8 cellular contexts compared by ENCODE assay signal in the genomic region with DNA sequence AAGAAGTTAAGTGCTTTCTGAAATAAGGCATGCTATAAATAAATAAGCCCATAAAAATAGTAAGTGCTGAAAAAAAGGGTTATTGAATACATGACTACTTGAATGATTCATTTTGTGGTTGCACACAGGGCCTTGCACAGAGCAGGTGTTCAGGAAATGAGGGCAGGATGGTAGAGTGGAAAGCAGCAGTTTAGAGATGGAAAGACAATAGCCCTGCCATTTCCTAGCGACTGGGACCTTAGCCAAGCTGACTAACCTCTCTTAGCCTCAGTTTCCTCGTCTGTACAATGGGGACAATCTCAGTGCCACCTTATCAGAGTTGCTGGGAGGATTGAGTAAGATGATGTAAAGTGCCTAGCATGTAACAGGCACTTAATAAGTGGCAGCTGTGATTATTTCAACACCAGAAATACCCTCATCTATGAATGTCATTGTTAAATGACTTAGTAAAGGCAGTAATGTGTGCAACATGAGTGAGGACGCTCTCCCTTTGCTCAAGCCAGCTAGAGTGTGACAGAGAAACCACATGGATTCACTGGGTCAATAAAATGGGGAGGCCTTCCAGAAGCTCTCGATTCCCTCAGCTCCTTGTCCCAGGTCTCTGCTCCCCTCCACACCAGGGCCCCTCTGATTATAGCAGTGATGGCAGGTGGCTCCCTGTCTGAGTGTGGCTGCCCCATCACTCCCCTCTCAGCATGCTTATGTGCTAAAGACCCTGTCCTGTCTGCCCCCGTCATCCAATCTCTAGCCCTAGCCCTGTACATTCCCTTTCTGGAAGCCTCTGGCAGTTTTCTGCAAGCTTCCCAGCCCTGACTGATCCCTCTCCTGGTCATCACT. TPM values are rescaled to one million over a fixed set of nuclear protein-coding genes. Genes with fewer than 3 reads are reported as not detected.
DNase-seq lines count a peak whose midpoint lies in the region; ATAC-seq and TF ChIP-seq lines count a peak whose summit lies in the region.

No MANE protein-coding gene starts in this region.

- H3K4me3 Mint-ChIP-seq in stimulated activated naive CD8-positive, alpha-beta T cell treated with anti-CD3 and anti-CD28 coated beads, Interleukin-15, amount 100 ng/mL, for 72 hours, result peak overlapping the region; percentile 86 to 89

- TF ChIP-seq POLR2A in NB4 (IDR thresholded peaks at IDR 0.05; ENCODE audit: extremely low read depth, insufficient read length) (no peak), esophagus muscularis mucosa (IDR thresholded peaks at IDR 0.05; ENCODE audit: low read depth) (no peak)

- no peak overlapping the region for H3K4me3 ChIP-seq in NB4 (ENCODE audit: low read depth, low read length)
- no peak overlapping the region for H3K4me3 ChIP-seq in esophagus muscularis mucosa

- no peaks in the 10 kb centered on the region for H3K36me3 ChIP-seq in esophagus muscularis mucosa

- intact Hi-C loops in esophagus muscularis mucosa (cut with DNase I), result no loop called here
- intact Hi-C loops in posterior vena cava (cut with DNase I), result loop anchor here in 1 of 2 donors (2.0 kb wide), 1 partner anchor 14 kb away; no protein-coding TSS in a partner anchor

- WGBS in esophagus muscularis mucosa, result 80% methylated on average over 5 of the region's 5 CpGs

- H3K4me1 ChIP-seq in esophagus muscularis mucosa, result peaks cover 17 to 40% (median 39%) of the 10 kb centered on the region in 4 donors

- H3K9me3 Mint-ChIP-seq in stimulated activated naive CD8-positive, alpha-beta T cell treated with anti-CD3 and anti-CD28 coated beads, Interleukin-15, amount 100 ng/mL, for 72 hours, result no peaks in the 10 kb centered on the region

- peak overlapping the region; percentile 97 to 98 for H3K27ac Mint-ChIP-seq in stimulated activated naive CD8-positive, alpha-beta T cell treated with anti-CD3 and anti-CD28 coated beads, Interleukin-15, amount 100 ng/mL, for 72 hours

- DNase-seq in NB4 (ENCODE audit: low read depth), result peak; percentile 95
- no peak for DNase-seq in esophagus muscularis mucosa (ENCODE audit: extremely low spot score)
- DNase-seq in stimulated activated naive CD8-positive, alpha-beta T cell treated with anti-CD3 and anti-CD28 coated beads, Interleukin-15, amount 100 ng/mL, for 72 hours, result peak; percentile 62 to 73
- DNase-seq in posterior vena cava (ENCODE audit: low spot score), result no peak
- no peak for DNase-seq in cortex of kidney (lab: John Stamatoyannopoulos, UW)

- ATAC-seq in GM18861 (IDR thresholded peaks at IDR 0.05; ENCODE audit: unreplicated experiment), result peak; percentile 64
- ATAC-seq in HG02759 (IDR thresholded peaks at IDR 0.05; ENCODE audit: unreplicated experiment), result peak; percentile 60
- peak; percentile 62 to 63 for ATAC-seq in activated CD4-positive, CD25-positive, alpha-beta regulatory T cell treated with anti-CD3 and anti-CD28 coated beads, Interleukin-2, amount 50 U/mL, for 24 hours
- ATAC-seq in stimulated activated naive CD8-positive, alpha-beta T cell treated with anti-CD3 and anti-CD28 coated beads, Interleukin-15, amount 100 ng/mL, for 72 hours, result peak; percentile 70

- TF ChIP-seq EP300 in esophagus muscularis mucosa (IDR thresholded peaks at IDR 0.05), result no peak

- H3K27ac ChIP-seq in esophagus muscularis mucosa (replicated peaks in 1 of 4), result peak overlapping the region; percentile 81 to 89 (median 88)

- H3K27me3 ChIP-seq in esophagus muscularis mucosa, result no peaks in the 10 kb centered on the region

- H3K9me3 ChIP-seq in esophagus muscularis mucosa, result no peaks in the 10 kb centered on the region

- H3K4me1 Mint-ChIP-seq in stimulated activated naive CD8-positive, alpha-beta T cell treated with anti-CD3 and anti-CD28 coated beads, Interleukin-15, amount 100 ng/mL, for 72 hours, result peaks cover 90% of the 10 kb centered on the region

- TF ChIP-seq CTCF in NB4 (IDR thresholded peaks at IDR 0.05; ENCODE audit: low read depth, low read length) (no peak), esophagus muscularis mucosa (IDR thresholded peaks at IDR 0.05) (no peak)

- no peaks in the 10 kb centered on the region for H3K27me3 Mint-ChIP-seq in stimulated activated naive CD8-positive, alpha-beta T cell treated with anti-CD3 and anti-CD28 coated beads, Interleukin-15, amount 100 ng/mL, for 72 hours

RNA-seq across cellular contexts. Expression of gene PHF19, which starts 16.0 kb away (rescaled TPM):
- total RNA-seq in esophagus muscularis mucosa, result 10 to 100 TPM; 36.4 to 57.7 (median 47.8) TPM
- total RNA-seq in posterior vena cava, result 10 to 100 TPM; 30.8 to 40.2 TPM

RNA-seq across cellular contexts. Expression of gene TRAF1, which starts 33.6 kb away (rescaled TPM):
- 1 to 10 TPM; 4.0 to 7.4 (median 5.5) TPM for total RNA-seq in esophagus muscularis mucosa
- 10 to 100 TPM; 10.2 to 14.6 TPM for total RNA-seq in posterior vena cava

RNA-seq across cellular contexts. Expression of gene PSMD5, which starts 50.2 kb away (rescaled TPM):
- total RNA-seq in esophagus muscularis mucosa, result 10 to 100 TPM; 22.0 to 30.7 (median 25.8) TPM
- total RNA-seq in posterior vena cava, result 10 to 100 TPM; 31.3 to 37.5 TPM

Comparison
In these comparisons a context has a peak if more than half of its experiments do, and no peak if none do; other contexts are left out.
1. DNase-seq: peak in NB4 (single experiment) and stimulated activated naive CD8-positive, alpha-beta T cell treated with anti-CD3 and anti-CD28 coated beads, Interleukin-15, amount 100 ng/mL, for 72 hours (2 of 2); none in esophagus muscularis mucosa (single experiment), posterior vena cava (single experiment) and cortex of kidney (single experiment).
2. Peak in every context shown above with its lines, with median percentiles within 50 percentile points of each other: ATAC-seq.